Comparison of ENCODE assay signal across 34 cellular contexts in the genomic region with DNA sequence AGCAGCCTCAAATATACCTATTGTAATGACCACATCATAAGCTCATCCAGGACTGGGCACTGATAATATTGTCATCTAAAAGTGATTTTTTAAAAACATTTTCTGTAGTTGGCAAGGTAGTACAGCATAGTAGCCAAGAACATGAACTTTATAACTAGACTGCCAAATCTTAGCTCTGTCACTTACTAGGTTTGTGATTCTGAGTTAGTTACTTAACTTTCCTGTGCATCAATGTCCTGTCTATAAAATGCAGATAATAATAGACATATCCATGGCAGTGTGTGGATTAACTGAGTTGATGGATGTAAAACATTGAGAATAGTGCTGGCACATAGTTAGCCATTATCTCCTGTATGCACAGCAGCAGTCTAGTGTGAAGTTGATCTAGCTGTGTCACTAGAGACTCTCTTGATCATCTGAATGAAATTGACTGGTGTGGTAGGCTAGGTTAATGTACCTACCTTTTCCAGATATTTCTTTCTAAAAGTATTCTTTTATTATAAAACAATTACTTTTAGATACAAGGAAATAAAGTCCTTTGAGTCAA.
"Had no signal": no experiment of that assay in that cellular context is flagged by ENCODE, and none has a peak within 500 bp of the region (broad histone marks: within the 10 kb centered on the region; RNA-seq: fewer than 3 reads in every experiment).

No MANE protein-coding gene starts in this region.

- H3K27ac ChIP-seq: brain microvascular endothelial cell, VCaP had no signal

- H3K27me3 Mint-ChIP-seq: activated B cell treated with CpG ODN at 0.5 μM for 24 hours; activated CD4-positive, alpha-beta memory T cell treated with anti-CD3 and anti-CD28 coated beads for 36 hours; activated naive CD4-positive, alpha-beta T cell treated with anti-CD3 and anti-CD28 coated beads, Interleukin-2, amount 10 ng/mL, durations not matched to agents 7 days and 5 days; activated naive CD8-positive, alpha-beta T cell; activated naive CD8-positive, alpha-beta T cell treated with anti-CD3 and anti-CD28 coated beads, Interleukin-2, amount 50 U/mL, for 24 hours; T-cell had no signal

- H3K36me3 ChIP-seq: brain microvascular endothelial cell, MG63 had no signal

- ATAC-seq: activated naive CD8-positive, alpha-beta T cell treated with anti-CD3 and anti-CD28 coated beads, Interleukin-2, amount 50 U/mL, for 24 hours; activated T-cell treated with anti-CD3 and anti-CD28 coated beads, Interleukin-2, amount 50 U/mL, for 4 hours; Panc1; SK-N-SH treated with all-trans-retinoic acid at 6 μM for 48 hours; T-cell had no signal

- H3K27me3 ChIP-seq: brain microvascular endothelial cell, MG63 had no signal

- H3K36me3 Mint-ChIP-seq: activated CD4-positive, alpha-beta memory T cell treated with anti-CD3 and anti-CD28 coated beads for 36 hours; activated naive CD4-positive, alpha-beta T cell treated with anti-CD3 and anti-CD28 coated beads, Interleukin-2, amount 10 ng/mL, durations not matched to agents 7 days and 5 days had no signal

- DNase-seq: activated B cell treated with CpG ODN at 0.5 μM for 24 hours; activated CD4-positive, alpha-beta memory T cell treated with anti-CD3 and anti-CD28 coated beads for 36 hours; activated CD4-positive, alpha-beta T cell treated with anti-CD3 and anti-CD28 coated beads for 4 hours; activated CD4-positive, alpha-beta T cell treated with anti-CD3 and anti-CD28 coated beads, Interleukin-2, amount 50 U/mL, for 1 hour; activated CD4-positive, CD25-positive, alpha-beta regulatory T cell treated with anti-CD3 and anti-CD28 coated beads, Interleukin-2, amount 50 U/mL, for 72 hours; activated CD8-positive, alpha-beta memory T cell treated with anti-CD3 and anti-CD28 coated beads, Interleukin-2, amount 50 U/mL, for 4 hours; activated effector memory CD4-positive, alpha-beta T cell treated with Interleukin-2 at 50 U/mL for 16 hours; activated naive CD4-positive, alpha-beta T cell treated with anti-CD3 and anti-CD28 coated beads, Interleukin-2, amount 10 ng/mL, durations not matched to agents 7 days and 5 days; activated naive CD8-positive, alpha-beta T cell treated with anti-CD3 and anti-CD28 coated beads, Interleukin-2, amount 50 U/mL, for 24 hours; activated T-cell treated with anti-CD3 and anti-CD28 coated beads for 4 hours; activated T-cell treated with anti-CD3 and anti-CD28 coated beads, Interleukin-2, amount 50 U/mL, for 4 hours; anterior cingulate cortex; brain microvascular endothelial cell; central memory CD4-positive, alpha-beta T cell; Karpas-422; MG63; NCI-H1048; NCI-H1105 treated with DMSO at 0.1 percent for 48 hours; NCI-H1436; NCI-H1694; NCI-H1930; NCI-H2081 treated with DMSO at 0.1 percent for 48 hours; NCI-H226; NCI-H446 treated with DMSO at 0.1 percent for 48 hours; NCI-H524; SIG-M5; T-cell; T-helper 2 cell; T-helper 9 cell had no signal

- H3K4me1 Mint-ChIP-seq: activated B cell treated with CpG ODN at 0.5 μM for 24 hours had no signal

- H3K27ac Mint-ChIP-seq: activated B cell treated with CpG ODN at 0.5 μM for 24 hours; activated CD4-positive, alpha-beta memory T cell treated with anti-CD3 and anti-CD28 coated beads for 36 hours; activated naive CD4-positive, alpha-beta T cell treated with anti-CD3 and anti-CD28 coated beads, Interleukin-2, amount 10 ng/mL, durations not matched to agents 7 days and 5 days; activated naive CD8-positive, alpha-beta T cell; activated naive CD8-positive, alpha-beta T cell treated with anti-CD3 and anti-CD28 coated beads, Interleukin-2, amount 50 U/mL, for 24 hours had no signal

- H3K9me3 ChIP-seq: MG63 had no signal

- H3K9me3 Mint-ChIP-seq: activated B cell treated with CpG ODN at 0.5 μM for 24 hours; activated CD4-positive, alpha-beta memory T cell treated with anti-CD3 and anti-CD28 coated beads for 36 hours; activated naive CD4-positive, alpha-beta T cell treated with anti-CD3 and anti-CD28 coated beads, Interleukin-2, amount 10 ng/mL, durations not matched to agents 7 days and 5 days; activated naive CD8-positive, alpha-beta T cell treated with anti-CD3 and anti-CD28 coated beads, Interleukin-2, amount 50 U/mL, for 24 hours; activated T-cell treated with anti-CD3 and anti-CD28 coated beads, Interleukin-2, amount 50 U/mL, for 4 hours; activated T-helper 1 cell treated with anti-CD3 and anti-CD28 coated beads, Interleukin-12 subunit alpha, Interleukin-12 subunit beta, Interleukin-2, Interleukin-4 antibody, amounts not matched to agents 30 ng/mL and 10 ng/mL and 1 ng/mL, durations not matched to agents 14 hours and 24 hours and 36 hours; T-cell had no signal

- H3K4me3 ChIP-seq: MG63 had no signal

- H3K4me3 Mint-ChIP-seq: activated B cell treated with CpG ODN at 0.5 μM for 24 hours; activated CD4-positive, alpha-beta memory T cell treated with anti-CD3 and anti-CD28 coated beads for 36 hours; activated naive CD4-positive, alpha-beta T cell treated with anti-CD3 and anti-CD28 coated beads, Interleukin-2, amount 10 ng/mL, durations not matched to agents 7 days and 5 days; activated naive CD8-positive, alpha-beta T cell; activated naive CD8-positive, alpha-beta T cell treated with anti-CD3 and anti-CD28 coated beads, Interleukin-2, amount 50 U/mL, for 24 hours; activated T-cell treated with anti-CD3 and anti-CD28 coated beads, Interleukin-2, amount 50 U/mL, for 4 hours; activated T-helper 1 cell treated with anti-CD3 and anti-CD28 coated beads, Interleukin-12 subunit alpha, Interleukin-12 subunit beta, Interleukin-2, Interleukin-4 antibody, amounts not matched to agents 30 ng/mL and 10 ng/mL and 1 ng/mL, durations not matched to agents 14 hours and 24 hours and 36 hours; T-cell had no signal
